12 cellular contexts compared by ENCODE assay signal in genomic region chr2:20439503-20439902, GRCh38. TPM values are rescaled to one million over a fixed set of nuclear protein-coding genes. Genes with fewer than 3 reads are reported as not detected.
A peak's percentile ranks its signal among the peaks of the same experiment; 100 is the strongest.
DNase-seq lines count a peak whose midpoint lies in the region; ATAC-seq and TF ChIP-seq lines count a peak whose summit lies in the region.
"Had no signal": no experiment of that assay in that cellular context is flagged by ENCODE, and none has a peak within 500 bp of the region (broad histone marks: within the 10 kb centered on the region; RNA-seq: fewer than 3 reads in every experiment).

No MANE protein-coding gene starts in this region.

- H3K4me3 ChIP-seq in neural progenitor cell = no peak overlapping the region
- H3K4me3 ChIP-seq: BLaER1, ovary had no signal

- no peak overlapping the region for H3K4me3 Mint-ChIP-seq in neural progenitor cell

- H3K9me3 ChIP-seq in neural progenitor cell (ENCODE audit: low read depth) = no peaks in the 10 kb centered on the region
- H3K9me3 ChIP-seq: BLaER1, ovary had no signal

- H3K4me1 ChIP-seq in neural progenitor cell = peaks cover under 1% of the 10 kb centered on the region

- no peak overlapping the region for H3K4me2 ChIP-seq in neural progenitor cell
- H3K4me2 ChIP-seq: BLaER1 had no signal

- no peak for ATAC-seq in GM19397 (IDR thresholded peaks at IDR 0.05; ENCODE audit: unreplicated experiment)

- no peaks in the 10 kb centered on the region for H3K36me3 ChIP-seq in neural progenitor cell
- H3K36me3 ChIP-seq: BLaER1, ovary had no signal

- no peak overlapping the region for H2AFZ ChIP-seq in neural progenitor cell (replicated peaks)

- no peaks in the 10 kb centered on the region for H3K36me3 Mint-ChIP-seq in neural progenitor cell

- H3K27ac Mint-ChIP-seq in neural progenitor cell = no peak overlapping the region

- H3K27me3 Mint-ChIP-seq in neural progenitor cell (ENCODE audit: insufficient read depth, low read depth) = peaks cover 5% of the 10 kb centered on the region

- peaks cover 16% of the 10 kb centered on the region for H3K4me1 Mint-ChIP-seq in neural progenitor cell

- H3K79me2 ChIP-seq in neural progenitor cell (ENCODE audit: low read depth) = no peaks in the 10 kb centered on the region

- peak; percentile 94 for DNase-seq in CD1c-positive myeloid dendritic cell (ENCODE audit: extremely low spot score)
- peak; percentile 81 for DNase-seq in SIG-M5 (lab: John Stamatoyannopoulos, UW)
- peak; percentile 70 for DNase-seq in globus pallidus (ENCODE audit: low spot score)
- DNase-seq in pons (ENCODE audit: low spot score) = peak; percentile 85
- no peak for DNase-seq in superior temporal gyrus (ENCODE audit: extremely low spot score)
- no peak for DNase-seq in neural progenitor cell (ENCODE audit: low spot score)
- no peak for DNase-seq in middle frontal gyrus (ENCODE audit: extremely low spot score, low spot score)
- DNase-seq: central memory CD4-positive, alpha-beta T cell; NCI-H510A had no signal

- no peak for TF ChIP-seq CTCF in neural progenitor cell (IDR thresholded peaks at IDR 0.05)

- no peaks in the 10 kb centered on the region for H4K20me1 ChIP-seq in neural progenitor cell (ENCODE audit: low read depth)
- H4K20me1 ChIP-seq: BLaER1 had no signal

- H3K27ac ChIP-seq in neural progenitor cell = no peak overlapping the region
- H3K27ac ChIP-seq: BLaER1, ovary had no signal

- no peak overlapping the region for H3K9ac ChIP-seq in neural progenitor cell
- H3K9ac ChIP-seq: BLaER1 had no signal

- H3K9me3 Mint-ChIP-seq in neural progenitor cell = no peaks in the 10 kb centered on the region

- peaks cover 4% of the 10 kb centered on the region for H3F3A ChIP-seq in neural progenitor cell (ENCODE audit: low read depth)

- H3K27me3 ChIP-seq in neural progenitor cell = peaks cover 10% of the 10 kb centered on the region
- H3K27me3 ChIP-seq: BLaER1, ovary had no signal

RNA-seq across cellular contexts. Expression of gene RHOB, which starts 7.4 kb away (rescaled TPM):
- 16.1 and 28.7 TPM in 2 replicates for total RNA-seq in neural progenitor cell (ENCODE audit: low replicate concordance)

Comparison
In these comparisons a context has a peak if more than half of its experiments do, and no peak if none do; other contexts are left out.
1. DNase-seq: peak in CD1c-positive myeloid dendritic cell (single experiment), SIG-M5 (single experiment), globus pallidus (single experiment) and pons (single experiment); none in superior temporal gyrus (single experiment), neural progenitor cell (single experiment) and middle frontal gyrus (single experiment).